In genomic region chr9:85536514-85536913, GRCh38 we compare ENCODE assay signal across 16 cellular contexts.
"Had no signal": no experiment of that assay in that cellular context is flagged by ENCODE, and none has a peak within 500 bp of the region (broad histone marks: within the 10 kb centered on the region; RNA-seq: fewer than 3 reads in every experiment).

No MANE protein-coding gene starts in this region.

- H3K9me3 ChIP-seq: uterus had no signal

- DNase-seq: activated CD4-positive, alpha-beta memory T cell treated with anti-CD3 and anti-CD28 coated beads for 36 hours; activated CD4-positive, alpha-beta T cell treated with anti-CD3 and anti-CD28 coated beads for 4 hours; activated gamma-delta T cell treated with Interleukin-2 at 50 U/mL for 16 hours; activated T-cell treated with anti-CD3 and anti-CD28 coated beads for 4 hours; amniotic stem cell; dorsolateral prefrontal cortex; endodermal cell; foreskin melanocyte; stimulated activated CD4-positive, alpha-beta T cell treated with anti-CD3 and anti-CD28 coated beads, Interleukin-2, amount 100 ng/mL, for 24 hours; stimulated activated naive CD4-positive, alpha-beta T cell treated with Interleukin-2 at 50 U/mL for 16 hours; substantia nigra; uterus had no signal

- H3K36me3 ChIP-seq: tibial nerve, uterus had no signal

- ATAC-seq: activated naive CD4-positive, alpha-beta T cell treated with anti-CD3 and anti-CD28 coated beads, Interleukin-2, amount 50 U/mL, for 72 hours; natural killer cell treated with Interleukin-12 subunit alpha and Interleukin-12 subunit beta and Interleukin-15 and Interleukin-18, amount 100 ng/mL, for 72 hours; WTC11 had no signal

- H3K4me1 ChIP-seq: tibial nerve, uterus had no signal

- H3K27me3 ChIP-seq: dorsolateral prefrontal cortex, tibial nerve, uterus had no signal

- H3K4me3 ChIP-seq: dorsolateral prefrontal cortex, tibial nerve, uterus had no signal

- H3K27ac ChIP-seq: uterus had no signal
